ENCODE assay signal across 8 cellular contexts in genomic region chr9:1442105-1442504, GRCh38.
"Had no signal": no experiment of that assay in that cellular context is flagged by ENCODE, and none has a peak within 500 bp of the region (broad histone marks: within the 10 kb centered on the region; RNA-seq: fewer than 3 reads in every experiment).

No MANE protein-coding gene starts in this region.

- FAIRE-seq: G401.6, GM12878, GM12891, GM12892, GM18507, GM19239 had no signal

- DNase-seq: GDM1, GF-D8 had no signal

- ATAC-seq: GM12878 had no signal

- H3K4me3 ChIP-seq: GM12878 had no signal
